ENCODE assay signal across 9 cellular contexts in the genomic region with DNA sequence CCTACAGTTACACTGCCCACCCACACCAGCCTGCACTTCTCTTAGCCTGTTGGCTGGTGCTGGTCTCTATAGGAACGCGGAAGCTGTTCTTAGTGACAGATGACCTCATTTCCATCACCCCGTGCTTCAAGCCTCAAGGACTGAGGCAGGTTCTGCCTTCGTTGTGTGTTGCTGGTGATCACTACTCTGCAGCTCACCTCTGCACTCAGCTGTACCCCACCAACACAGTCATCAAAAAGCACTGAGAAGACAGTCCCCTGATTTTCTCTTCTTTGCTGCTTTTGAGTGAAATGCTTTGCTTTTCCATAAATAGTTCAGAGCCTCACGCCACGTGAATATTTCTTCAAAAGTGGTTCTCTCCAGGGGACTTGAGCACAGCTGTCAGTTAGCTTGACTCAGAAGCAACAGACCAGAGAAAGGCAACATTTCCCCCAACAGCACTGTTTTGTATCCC.
DNase-seq lines count a peak whose midpoint lies in the region; ATAC-seq and TF ChIP-seq lines count a peak whose summit lies in the region.
"Had no signal": no experiment of that assay in that cellular context is flagged by ENCODE, and none has a peak within 500 bp of the region (broad histone marks: within the 10 kb centered on the region; RNA-seq: fewer than 3 reads in every experiment).

No MANE protein-coding gene starts in this region.

- ATAC-seq in GM18520 (IDR thresholded peaks at IDR 0.05; ENCODE audit: unreplicated experiment) (peak; percentile 86), HG02610 (IDR thresholded peaks at IDR 0.05; ENCODE audit: unreplicated experiment) (peak; percentile 74), T-helper 17 cell (peak; percentile 36), naive B cell (ENCODE audit: low read depth in 2 of 2) (peak; percentile 90 to 91)

- no peak overlapping the region for H3K27ac ChIP-seq in CD8-positive, alpha-beta memory T cell (ENCODE audit: low read depth, low read length)
- H3K27ac ChIP-seq: cardiac muscle cell had no signal

- H3K9me3 Mint-ChIP-seq in naive B cell = peaks cover 0 to 11% (median 3%) of the 10 kb centered on the region in 7 donors
- H3K9me3 Mint-ChIP-seq in CD8-positive, alpha-beta memory T cell = no peaks in the 10 kb centered on the region

- H3K27ac Mint-ChIP-seq in T-helper 17 cell (peak overlapping the region; percentile 67), naive B cell (peak overlapping the region; percentile 73 to 94 (median 86))
- H3K27ac Mint-ChIP-seq in CD8-positive, alpha-beta memory T cell = peak overlapping the region in 2 of 8 donors; percentile 32 to 49

- CTCF ChIA-PET in CD8-positive, alpha-beta memory T cell (lab: Charles Lee) = no interaction called here

- no peak for TF ChIP-seq CTCF in foreskin fibroblast (IDR thresholded peaks at IDR 0.05; ENCODE audit: low read depth, low read length)

- H3K27me3 ChIP-seq in CD8-positive, alpha-beta memory T cell (ENCODE audit: insufficient read depth, low read length, poor library complexity, severe bottlenecking) = no peaks in the 10 kb centered on the region
- H3K27me3 ChIP-seq: cardiac muscle cell had no signal

- no peaks in the 10 kb centered on the region for H3K36me3 ChIP-seq in CD8-positive, alpha-beta memory T cell (ENCODE audit: insufficient read depth, low read length)
- H3K36me3 ChIP-seq: cardiac muscle cell had no signal

- DNase-seq in T-helper 17 cell (no peak), naive B cell (peak; percentile 23), RKO (ENCODE audit: low spot score) (no peak), foreskin fibroblast (no peak), NCI-H146 (lab: John Stamatoyannopoulos, UW) (no peak)
- no peak for DNase-seq in CD8-positive, alpha-beta memory T cell

- no peaks in the 10 kb centered on the region for H3K36me3 Mint-ChIP-seq in T-helper 17 cell (ENCODE audit: low read depth)
- peaks cover 0 to 11% of the 10 kb centered on the region in 2 donors for H3K36me3 Mint-ChIP-seq in naive B cell
- peaks cover 0 to 14% (median 0%) of the 10 kb centered on the region in 3 donors for H3K36me3 Mint-ChIP-seq in CD8-positive, alpha-beta memory T cell

- no peaks in the 10 kb centered on the region for H3K4me1 ChIP-seq in CD8-positive, alpha-beta memory T cell (ENCODE audit: insufficient read depth, low read length)

- no peak overlapping the region for H3K4me3 Mint-ChIP-seq in T-helper 17 cell
- peak overlapping the region in 7 of 8 donors; percentile 31 to 78 (median 63) for H3K4me3 Mint-ChIP-seq in naive B cell
- peak overlapping the region in 1 of 7 donors; percentile 11 for H3K4me3 Mint-ChIP-seq in CD8-positive, alpha-beta memory T cell

- no peak overlapping the region for H3K4me3 ChIP-seq in CD8-positive, alpha-beta memory T cell (ENCODE audit: low read length)
- no peak overlapping the region for H3K4me3 ChIP-seq in foreskin fibroblast (ENCODE audit: low read depth in 1 of 2, low read length in 2 of 2)
- H3K4me3 ChIP-seq: cardiac muscle cell had no signal

- H3K4me1 Mint-ChIP-seq in T-helper 17 cell = peaks cover 7% of the 10 kb centered on the region
- peaks cover 23 to 28% (median 23%) of the 10 kb centered on the region in 3 donors for H3K4me1 Mint-ChIP-seq in naive B cell
- peaks cover 8 to 13% (median 9%) of the 10 kb centered on the region in 3 donors for H3K4me1 Mint-ChIP-seq in CD8-positive, alpha-beta memory T cell

- H3K27me3 Mint-ChIP-seq in T-helper 17 cell = peaks cover 27% of the 10 kb centered on the region
- peaks cover 0 to 4% (median 0%) of the 10 kb centered on the region in 3 donors for H3K27me3 Mint-ChIP-seq in naive B cell
- H3K27me3 Mint-ChIP-seq in CD8-positive, alpha-beta memory T cell = peaks cover 13 to 31% of the 10 kb centered on the region in 2 donors

- no peaks in the 10 kb centered on the region for H3K9me3 ChIP-seq in T-helper 17 cell (ENCODE audit: control insufficient read depth, low read length, poor library complexity, severe bottlenecking)
- no peaks in the 10 kb centered on the region for H3K9me3 ChIP-seq in CD8-positive, alpha-beta memory T cell (ENCODE audit: low read length)

- POLR2A ChIA-PET in CD8-positive, alpha-beta memory T cell (lab: Charles Lee) = no interaction called here

Comparison
In these comparisons a context has a peak if more than half of its experiments do, and no peak if none do; other contexts are left out.
1. ATAC-seq: peak in every context shown above with its lines; median percentile 90 in naive B cell; 86 in GM18520; 74 in HG02610; 36 in T-helper 17 cell.